ENCODE assay signal across 12 cellular contexts in genomic region chr16:70689035-70689969, GRCh38. TPM values are rescaled to one million over a fixed set of nuclear protein-coding genes. Genes with fewer than 3 reads are reported as not detected.
DNase-seq lines count a peak whose midpoint lies in the region; ATAC-seq and TF ChIP-seq lines count a peak whose summit lies in the region.
"Had no signal": no experiment of that assay in that cellular context is flagged by ENCODE, and none has a peak within 500 bp of the region (broad histone marks: within the 10 kb centered on the region; RNA-seq: fewer than 3 reads in every experiment).

No MANE protein-coding gene starts in this region.

- H3K27ac ChIP-seq in RWPE2 (ENCODE audit: poor library complexity, severe bottlenecking): peak overlapping the region; percentile 92
- peak overlapping the region; percentile 5 for H3K27ac ChIP-seq in epithelial cell of prostate
- peak overlapping the region; percentile 3 for H3K27ac ChIP-seq in thymus (ENCODE audit: low read depth)
- H3K27ac ChIP-seq in osteoblast (ENCODE audit: low read depth, low read length): no peak overlapping the region
- no peak overlapping the region for H3K27ac ChIP-seq in CD8-positive, alpha-beta memory T cell (ENCODE audit: low read depth, low read length)

- no peak overlapping the region for H3K4me3 Mint-ChIP-seq in CD8-positive, alpha-beta memory T cell
- no peak overlapping the region for H3K4me3 Mint-ChIP-seq in natural killer cell
- H3K4me3 Mint-ChIP-seq: activated B cell treated with CpG ODN at 0.5 μM for 24 hours; activated T-cell treated with anti-CD3 and anti-CD28 coated beads, Interleukin-2, amount 50 U/mL, for 72 hours had no signal

- 74% methylated on average over 22 of the region's 22 CpGs for WGBS in thymus

- H4K20me1 ChIP-seq in osteoblast (ENCODE audit: insufficient read depth, low read length): peaks cover 7% of the 10 kb centered on the region

- H3K4me2 ChIP-seq in osteoblast (ENCODE audit: insufficient read depth, low read length): no peak overlapping the region

- H3K4me1 ChIP-seq in RWPE2 (ENCODE audit: insufficient read depth, poor library complexity, severe bottlenecking) (peaks cover 46% of the 10 kb centered on the region), thymus (ENCODE audit: control insufficient read depth, insufficient read depth, low read length) (peaks cover 80% of the 10 kb centered on the region), osteoblast (ENCODE audit: insufficient read depth, low read length) (peaks cover 52% of the 10 kb centered on the region)
- no peaks in the 10 kb centered on the region for H3K4me1 ChIP-seq in CD8-positive, alpha-beta memory T cell (ENCODE audit: insufficient read depth, low read length)

- H3K36me3 ChIP-seq in RWPE2 (ENCODE audit: low read depth) (peaks cover 3% of the 10 kb centered on the region; the same call in 1 of the 2 replicates), thymus (ENCODE audit: control insufficient read depth, insufficient read depth) (peaks cover under 1% of the 10 kb centered on the region), osteoblast (ENCODE audit: insufficient read depth, low read length) (no peaks in the 10 kb centered on the region)
- H3K36me3 ChIP-seq in CD8-positive, alpha-beta memory T cell (ENCODE audit: insufficient read depth, low read length): no peaks in the 10 kb centered on the region

- no peak overlapping the region for H2AFZ ChIP-seq in osteoblast (ENCODE audit: low read length)

- H3K9me3 ChIP-seq in RWPE2 (ENCODE audit: severe bottlenecking): no peaks in the 10 kb centered on the region
- no peaks in the 10 kb centered on the region for H3K9me3 ChIP-seq in thymus (ENCODE audit: control insufficient read depth)
- no peaks in the 10 kb centered on the region for H3K9me3 ChIP-seq in osteoblast (ENCODE audit: low read depth, low read length)
- H3K9me3 ChIP-seq in CD8-positive, alpha-beta memory T cell (ENCODE audit: low read length): no peaks in the 10 kb centered on the region

- no peaks in the 10 kb centered on the region for H3K9me3 Mint-ChIP-seq in CD8-positive, alpha-beta memory T cell
- H3K9me3 Mint-ChIP-seq in natural killer cell: no peaks in the 10 kb centered on the region
- H3K9me3 Mint-ChIP-seq: activated B cell treated with CpG ODN at 0.5 μM for 24 hours; activated T-cell treated with anti-CD3 and anti-CD28 coated beads, Interleukin-2, amount 50 U/mL, for 72 hours had no signal

- H3K27me3 ChIP-seq in RWPE2 (ENCODE audit: insufficient read depth, poor library complexity, severe bottlenecking): no peaks in the 10 kb centered on the region
- H3K27me3 ChIP-seq in thymus (ENCODE audit: control insufficient read depth, insufficient read depth): no peaks in the 10 kb centered on the region
- no peaks in the 10 kb centered on the region for H3K27me3 ChIP-seq in osteoblast (ENCODE audit: insufficient read depth, low read length)
- H3K27me3 ChIP-seq in CD8-positive, alpha-beta memory T cell (ENCODE audit: insufficient read depth, low read length, poor library complexity, severe bottlenecking): peaks cover 7% of the 10 kb centered on the region

- POLR2A ChIA-PET in CD8-positive, alpha-beta memory T cell (lab: Charles Lee): interaction anchor here (1.1 kb wide), 1 partner anchor 10 kb away, joined by 3 read pairs; no protein-coding TSS in a partner anchor

- peaks cover 0 to 6% (median 0%) of the 10 kb centered on the region in 3 donors for H3K36me3 Mint-ChIP-seq in CD8-positive, alpha-beta memory T cell
- H3K36me3 Mint-ChIP-seq in natural killer cell: no peaks in the 10 kb centered on the region

- ATAC-seq in RWPE2 (ENCODE audit: low read depth) (no peak), natural killer cell (no peak)
- ATAC-seq: activated T-cell treated with anti-CD3 and anti-CD28 coated beads, Interleukin-2, amount 50 U/mL, for 72 hours had no signal

- intact Hi-C loops in natural killer cell (cut with micrococcal nuclease): no loop called here

- H3K4me1 Mint-ChIP-seq in CD8-positive, alpha-beta memory T cell: peaks cover 3 to 10% (median 6%) of the 10 kb centered on the region in 3 donors
- peaks cover 0 to 9% of the 10 kb centered on the region in 2 donors for H3K4me1 Mint-ChIP-seq in natural killer cell

- H3K27ac Mint-ChIP-seq in CD8-positive, alpha-beta memory T cell: peak overlapping the region in 1 of 8 donors; percentile 10
- H3K27ac Mint-ChIP-seq in natural killer cell: no peak overlapping the region
- H3K27ac Mint-ChIP-seq: activated B cell treated with CpG ODN at 0.5 μM for 24 hours; activated T-cell treated with anti-CD3 and anti-CD28 coated beads, Interleukin-2, amount 50 U/mL, for 72 hours had no signal

- DNase-seq in RWPE2 (ENCODE audit: low spot score) (no peak), epithelial cell of prostate (ENCODE audit: low read depth, low spot score) (no peak), mucosa of gallbladder (ENCODE audit: low spot score) (peak; percentile 70), osteoblast (ENCODE audit: insufficient read length, low spot score, missing footprints) (no peak), natural killer cell (no peak)
- DNase-seq in CD8-positive, alpha-beta memory T cell: no peak
- DNase-seq: activated B cell treated with CpG ODN at 0.5 μM for 24 hours; activated T-cell treated with anti-CD3 and anti-CD28 coated beads, Interleukin-2, amount 50 U/mL, for 72 hours; Calu3; NCI-H226; RPMI8226 had no signal

- peaks cover 0 to 6% of the 10 kb centered on the region in 2 donors for H3K27me3 Mint-ChIP-seq in CD8-positive, alpha-beta memory T cell
- H3K27me3 Mint-ChIP-seq in natural killer cell (ENCODE audit: low read depth in 2 of 2): peaks cover 0 to 2% of the 10 kb centered on the region in 2 donors
- H3K27me3 Mint-ChIP-seq: activated B cell treated with CpG ODN at 0.5 μM for 24 hours had no signal

- no peak overlapping the region for H3K4me3 ChIP-seq in RWPE2 (ENCODE audit: severe bottlenecking)
- H3K4me3 ChIP-seq in thymus (ENCODE audit: low read length): no peak overlapping the region
- no peak overlapping the region for H3K4me3 ChIP-seq in osteoblast (ENCODE audit: insufficient read depth, low read length)
- H3K4me3 ChIP-seq in CD8-positive, alpha-beta memory T cell (ENCODE audit: low read length): no peak overlapping the region

- H3K79me2 ChIP-seq in osteoblast (ENCODE audit: insufficient read depth, low read length): peaks cover 13% of the 10 kb centered on the region

- CTCF ChIA-PET in CD8-positive, alpha-beta memory T cell (lab: Charles Lee): interaction anchor here (1.3 to 3.7 kb wide), 2 partner anchors 36 to 82 kb away, joined by 3 to 15 read pairs; no protein-coding TSS in a partner anchor

- TF ChIP-seq CTCF in RWPE2 (IDR thresholded peaks at IDR 0.05; ENCODE audit: poor library complexity, severe bottlenecking): no peak
- TF ChIP-seq CTCF in osteoblast (IDR thresholded peaks at IDR 0.05; ENCODE audit: extremely low read depth, low read depth, low read length): no peak
- no peak for TF ChIP-seq CTCF in natural killer cell (IDR thresholded peaks at IDR 0.05)

RNA-seq across cellular contexts. Expression of gene MTSS2, which starts 3.4 kb away (rescaled TPM):
- total RNA-seq in mucosa of gallbladder (113 TPM), osteoblast (54.2 and 56.5 TPM in 2 replicates), natural killer cell (1 to 10 TPM; 3.8 to 8.8 (median 4.4) TPM)
- 36.4 TPM for polyA plus RNA-seq in thymus
- total RNA-seq in CD8-positive, alpha-beta memory T cell: 1 to 10 TPM; 2.2 to 3.0 TPM
- polyA plus RNA-seq in CD8-positive, alpha-beta memory T cell: not detected

RNA-seq across cellular contexts. Expression of gene IL34, which starts 42.9 kb away (rescaled TPM):
- total RNA-seq in mucosa of gallbladder (3.5 TPM), osteoblast (5.6 and 9.4 TPM in 2 replicates), natural killer cell (under 1 TPM in 2 of 3 donors, not detected in 1; 0.48 to 0.54 TPM)
- polyA plus RNA-seq in thymus: 4.7 TPM
- not detected for total RNA-seq in CD8-positive, alpha-beta memory T cell
- not detected for polyA plus RNA-seq in CD8-positive, alpha-beta memory T cell

Comparison
In these comparisons a context has a peak if more than half of its experiments do, and no peak if none do; other contexts are left out.
1. H3K27ac ChIP-seq: peak in RWPE2 (single experiment), epithelial cell of prostate (single experiment) and thymus (single experiment); none in osteoblast (single experiment) and CD8-positive, alpha-beta memory T cell (single experiment).